24 cellular contexts compared by ENCODE assay signal in genomic region chr10:32033171-32033570, GRCh38.
"Had no signal": no experiment of that assay in that cellular context is flagged by ENCODE, and none has a peak within 500 bp of the region (broad histone marks: within the 10 kb centered on the region; RNA-seq: fewer than 3 reads in every experiment).

No MANE protein-coding gene starts in this region.

- H3K27me3 Mint-ChIP-seq: naive B cell; stimulated activated naive B cell treated with anti-CD40 and anti-IgM and Interleukin-4, amounts not matched to agents 10 μg/mL and 1 μg/mL and 100 μg/mL, for 72 hours; stimulated activated naive CD8-positive, alpha-beta T cell treated with anti-CD3 and anti-CD28 coated beads, Interleukin-15, amount 100 ng/mL, for 72 hours had no signal

- H3K9me3 ChIP-seq: gastroesophageal sphincter, left ventricle myocardium inferior, lower lobe of right lung, psoas muscle, testis, tibial nerve, upper lobe of right lung, vagina had no signal

- ATAC-seq: esophagus mucosa; gastroesophageal sphincter; left cardiac atrium; lower lobe of right lung; psoas muscle; sciatic nerve; stimulated activated naive B cell treated with anti-CD40 and anti-IgM and Interleukin-4, amounts not matched to agents 10 μg/mL and 1 μg/mL and 100 μg/mL, for 72 hours; stimulated activated naive CD8-positive, alpha-beta T cell treated with anti-CD3 and anti-CD28 coated beads, Interleukin-15, amount 100 ng/mL, for 72 hours; upper lobe of right lung had no signal

- H3K4me1 ChIP-seq: lower lobe of right lung, psoas muscle, testis, tibial nerve, upper lobe of right lung, vagina had no signal

- H3K4me3 ChIP-seq: coronary artery, dorsolateral prefrontal cortex, gastroesophageal sphincter, left ventricle myocardium inferior, lower lobe of right lung, psoas muscle, testis, tibial nerve, upper lobe of right lung, vagina had no signal

- H3K27me3 ChIP-seq: dorsolateral prefrontal cortex, gastroesophageal sphincter, testis, tibial nerve, upper lobe of right lung, vagina had no signal

- DNase-seq: dorsolateral prefrontal cortex; effector CD8-positive, alpha-beta T cell; glutamatergic neuron; kidney; left cardiac atrium; left ventricle myocardium inferior; lower lobe of right lung; mesenchymal stem cell; naive B cell; psoas muscle; retina; stimulated activated CD4-positive, alpha-beta T cell treated with anti-CD3 and anti-CD28 coated beads, Interleukin-2, amount 100 ng/mL, for 24 hours; stimulated activated CD4-positive, alpha-beta T cell treated with anti-CD3 and anti-CD28 coated beads, Interleukin-4, amount 100 ng/mL, for 4 hours; stimulated activated naive B cell treated with anti-CD40 and anti-IgM and Interleukin-4, amounts not matched to agents 10 μg/mL and 1 μg/mL and 100 μg/mL, for 72 hours; stimulated activated naive CD8-positive, alpha-beta T cell treated with anti-CD3 and anti-CD28 coated beads, Interleukin-15, amount 100 ng/mL, for 72 hours; testis; upper lobe of right lung had no signal

- H3K27ac Mint-ChIP-seq: nephron; stimulated activated naive B cell treated with anti-CD40 and anti-IgM and Interleukin-4, amounts not matched to agents 10 μg/mL and 1 μg/mL and 100 μg/mL, for 72 hours had no signal

- H3K27ac ChIP-seq: coronary artery, dorsolateral prefrontal cortex, gastroesophageal sphincter, left ventricle myocardium inferior, lower lobe of right lung, psoas muscle, testis, tibial nerve, upper lobe of right lung, vagina had no signal

- H3K4me1 Mint-ChIP-seq: nephron had no signal

- H3K4me3 Mint-ChIP-seq: naive B cell; nephron; stimulated activated naive B cell treated with anti-CD40 and anti-IgM and Interleukin-4, amounts not matched to agents 10 μg/mL and 1 μg/mL and 100 μg/mL, for 72 hours; stimulated activated naive CD8-positive, alpha-beta T cell treated with anti-CD3 and anti-CD28 coated beads, Interleukin-15, amount 100 ng/mL, for 72 hours had no signal
